9 cellular contexts compared by ENCODE assay signal in the genomic region with DNA sequence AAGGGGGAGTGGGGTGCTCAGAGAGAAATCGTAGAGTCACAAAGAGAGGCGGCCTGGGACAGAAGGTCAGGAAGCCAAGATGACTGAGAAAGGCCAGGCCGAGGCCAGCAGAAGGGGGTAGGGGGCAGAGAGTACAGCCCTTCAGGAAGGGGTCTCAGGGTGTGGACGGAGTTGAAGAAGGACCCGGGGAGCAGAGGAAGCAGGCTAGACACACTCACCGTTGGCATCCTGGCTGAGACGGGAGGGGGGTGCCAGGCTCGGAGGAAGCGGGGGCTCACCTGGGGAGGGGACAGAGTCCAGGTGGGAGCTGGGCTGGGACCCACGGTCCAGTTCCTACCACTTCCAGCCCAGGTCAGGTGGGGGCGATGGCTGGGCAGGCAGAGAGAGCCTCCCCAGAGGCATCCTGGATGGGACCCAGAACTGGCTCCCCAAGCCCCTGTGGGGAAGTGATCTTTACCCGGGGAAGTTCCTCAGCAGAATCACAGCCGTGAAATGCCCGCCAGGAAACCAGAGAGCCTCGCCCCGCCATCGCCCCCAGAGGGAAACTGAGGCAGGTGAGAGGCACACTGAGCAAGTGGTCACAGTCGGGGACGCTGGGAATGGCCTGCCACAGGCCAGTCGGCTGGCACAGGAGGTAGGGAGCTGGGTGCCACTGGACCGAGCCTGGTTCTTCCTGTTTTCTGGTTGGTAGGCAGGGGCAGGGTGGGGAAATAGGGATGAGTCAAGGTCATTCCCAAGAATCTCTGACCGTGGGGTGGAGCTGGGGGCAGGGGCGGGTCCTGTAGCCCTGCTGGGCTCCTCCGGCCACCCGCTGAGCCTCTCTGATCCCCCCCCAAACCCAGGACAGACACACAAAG. TPM values are rescaled to one million over a fixed set of nuclear protein-coding genes. Genes with fewer than 3 reads are reported as not detected.
A peak's percentile ranks its signal among the peaks of the same experiment; 100 is the strongest.
DNase-seq lines count a peak whose midpoint lies in the region; ATAC-seq and TF ChIP-seq lines count a peak whose summit lies in the region.
"Had no signal": no experiment of that assay in that cellular context is flagged by ENCODE, and none has a peak within 500 bp of the region (broad histone marks: within the 10 kb centered on the region; RNA-seq: fewer than 3 reads in every experiment).

No MANE protein-coding gene starts in this region.

- H3K4me1 ChIP-seq in endodermal cell (ENCODE audit: control insufficient read depth, insufficient read depth, low read length) = no peaks in the 10 kb centered on the region
- peaks cover 6% of the 10 kb centered on the region for H3K4me1 ChIP-seq in neural progenitor cell

- H3K27ac Mint-ChIP-seq in endodermal cell = no peak overlapping the region
- no peak overlapping the region for H3K27ac Mint-ChIP-seq in neural progenitor cell

- 45 to 54% methylated on average over 14 to 25 of the region's 25 CpGs for WGBS in endodermal cell (ENCODE audit: insufficient coverage in 1 of 2, insufficient read length in 1 of 2), 2 experiments

- H3K36me3 Mint-ChIP-seq in endodermal cell (ENCODE audit: low read depth) (peaks cover 9% of the 10 kb centered on the region), neural progenitor cell (no peaks in the 10 kb centered on the region)

- H3K27ac ChIP-seq in endodermal cell (ENCODE audit: low read depth, low read length) (no peak overlapping the region), neural progenitor cell (no peak overlapping the region)

- DNase-seq in Daoy (ENCODE audit: low read depth) (peak; percentile 55), MV-4-11 (lab: John Stamatoyannopoulos, UW) (peak; percentile 53), endodermal cell (peak; percentile 49), neural progenitor cell (ENCODE audit: low spot score) (peak; percentile 2), SKM-1 (lab: John Stamatoyannopoulos, UW; ENCODE audit: unreplicated experiment) (no peak), NCI-H1417 treated with DMSO at 0.1 percent for 48 hours (lab: John Stamatoyannopoulos, UW) (no peak), GM10266 (ENCODE audit: extremely low spot score) (no peak)

- H4K20me1 ChIP-seq in neural progenitor cell (ENCODE audit: low read depth) = peaks cover 6% of the 10 kb centered on the region

- H3K27me3 ChIP-seq in endodermal cell (ENCODE audit: control insufficient read depth, insufficient read depth, low read length, poor library complexity, severe bottlenecking) (peaks cover 30% of the 10 kb centered on the region), neural progenitor cell (peaks cover 58% of the 10 kb centered on the region)

- peaks cover 8% of the 10 kb centered on the region for H3F3A ChIP-seq in neural progenitor cell (ENCODE audit: low read depth)

- H3K4me3 Mint-ChIP-seq in endodermal cell = peak overlapping the region; percentile 55
- peak overlapping the region; percentile 72 for H3K4me3 Mint-ChIP-seq in neural progenitor cell

- no peaks in the 10 kb centered on the region for H3K79me2 ChIP-seq in neural progenitor cell (ENCODE audit: low read depth)

- H3K27me3 Mint-ChIP-seq in endodermal cell (ENCODE audit: insufficient read depth) (peaks cover 53% of the 10 kb centered on the region), neural progenitor cell (ENCODE audit: insufficient read depth, low read depth) (peaks cover 42% of the 10 kb centered on the region)

- H2AFZ ChIP-seq in neural progenitor cell (replicated peaks) = no peak overlapping the region

- no peak for ATAC-seq in GM21390 (IDR thresholded peaks at IDR 0.05; ENCODE audit: unreplicated experiment)

- TF ChIP-seq CTCF in endodermal cell (conservative IDR thresholded peaks at IDR 0.05) (no peak), neural progenitor cell (IDR thresholded peaks at IDR 0.05) (no peak), GM10266 (IDR thresholded peaks at IDR 0.05; ENCODE audit: control insufficient read depth, insufficient read depth, low read depth, missing control alignments) (no peak)

- H3K4me1 Mint-ChIP-seq in endodermal cell (no peaks in the 10 kb centered on the region), neural progenitor cell (peaks cover 3% of the 10 kb centered on the region)

- H3K36me3 ChIP-seq in endodermal cell (ENCODE audit: control insufficient read depth, insufficient read depth, low read length) = no peaks in the 10 kb centered on the region
- H3K36me3 ChIP-seq in neural progenitor cell = no peaks in the 10 kb centered on the region

- H3K9me3 Mint-ChIP-seq in endodermal cell (peaks cover 21% of the 10 kb centered on the region), neural progenitor cell (peaks cover 18% of the 10 kb centered on the region)

- peak overlapping the region; percentile 65 for H3K4me3 ChIP-seq in endodermal cell (ENCODE audit: low read length)
- no peak overlapping the region for H3K4me3 ChIP-seq in neural progenitor cell

- H3K9me3 ChIP-seq in endodermal cell (ENCODE audit: control insufficient read depth, low read length) (peaks cover 20% of the 10 kb centered on the region), neural progenitor cell (ENCODE audit: low read depth) (no peaks in the 10 kb centered on the region)

- H3K9ac ChIP-seq in endodermal cell (ENCODE audit: extremely low read depth, low read length, poor library complexity, severe bottlenecking) = no peak overlapping the region
- no peak overlapping the region for H3K9ac ChIP-seq in neural progenitor cell

- H3K4me2 ChIP-seq in neural progenitor cell = peak overlapping the region; percentile 92

RNA-seq across cellular contexts. Expression of a gene that starts 1.3 kb away (rescaled TPM):
- total RNA-seq in Daoy (2014; rRNA removed; shearing (Covaris generic)) = 0.86 and 4.0 TPM in 2 replicates
- 1 to 10 TPM; 5.7 to 5.8 TPM for total RNA-seq in endodermal cell
- 2.2 TPM for polyA plus RNA-seq in endodermal cell (2013, experiment 1 of 2)
- polyA plus RNA-seq in endodermal cell (2013, experiment 2 of 2) = 1.4 TPM
- 2.4 and 2.8 TPM in 2 replicates for total RNA-seq in neural progenitor cell (ENCODE audit: low replicate concordance)

RNA-seq across cellular contexts. Expression of a gene that starts 12.8 kb away (rescaled TPM):
- not detected in 2 replicates for total RNA-seq in Daoy (2014; rRNA removed; shearing (Covaris generic))
- total RNA-seq in endodermal cell (not detected), neural progenitor cell (ENCODE audit: low replicate concordance) (not detected in 2 replicates)
- polyA plus RNA-seq in endodermal cell (2013, experiment 1 of 2) = not detected
- not detected for polyA plus RNA-seq in endodermal cell (2013, experiment 2 of 2)
- total RNA-seq: lung microvascular endothelial cell had no signal

RNA-seq across cellular contexts. Expression of a gene that starts 22.4 kb away (rescaled TPM):
- 140 and 153 TPM in 2 replicates for total RNA-seq in Daoy (2014; rRNA removed; shearing (Covaris generic))
- 10 to 100 TPM; 38.1 to 38.9 TPM for total RNA-seq in endodermal cell
- polyA plus RNA-seq in endodermal cell (2013, experiment 1 of 2) = 41.9 TPM
- 32.2 TPM for polyA plus RNA-seq in endodermal cell (2013, experiment 2 of 2)
- 15.1 and 21.4 TPM in 2 replicates for total RNA-seq in neural progenitor cell (ENCODE audit: low replicate concordance)

RNA-seq across cellular contexts. Expression of a gene that starts 23.3 kb away (rescaled TPM):
- total RNA-seq in Daoy (2014; rRNA removed; shearing (Covaris generic)) = 30.9 and 32.6 TPM in 2 replicates
- total RNA-seq in endodermal cell (10 to 100 TPM; 27.5 to 42.2 TPM), neural progenitor cell (ENCODE audit: low replicate concordance) (17.3 and 41.1 TPM in 2 replicates)
- polyA plus RNA-seq in endodermal cell (2013, experiment 1 of 2) = 23.5 TPM
- polyA plus RNA-seq in endodermal cell (2013, experiment 2 of 2) = 22.8 TPM

Comparison
In these comparisons a context has a peak if more than half of its experiments do, and no peak if none do; other contexts are left out.
1. DNase-seq: peak in Daoy (single experiment), MV-4-11 (single experiment), endodermal cell (single experiment) and neural progenitor cell (single experiment); none in SKM-1 (single experiment), NCI-H1417 treated with DMSO at 0.1 percent for 48 hours (single experiment) and GM10266 (single experiment).